ENCODE assay signal across 7 cellular contexts in the genomic region with DNA sequence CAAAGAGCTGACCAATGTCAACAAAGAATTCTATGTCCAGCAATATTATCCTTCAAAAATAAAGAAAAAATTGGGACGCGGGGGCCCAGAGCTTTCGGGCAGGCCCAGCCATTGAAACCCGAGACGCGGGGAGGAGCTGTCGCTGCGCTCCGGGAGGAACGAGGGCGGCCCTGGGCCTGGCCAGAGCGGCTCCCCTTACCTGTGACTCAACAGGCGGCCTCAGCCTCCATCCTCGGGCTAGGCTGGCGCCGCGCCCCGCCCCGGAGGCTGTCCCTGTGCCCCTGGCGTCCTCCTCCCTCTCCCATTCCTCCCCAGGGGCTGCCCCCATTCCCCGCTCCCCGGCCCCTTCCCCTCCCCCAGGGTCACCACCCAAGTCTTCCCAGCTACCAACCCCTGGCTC.
DNase-seq lines count a peak whose midpoint lies in the region; ATAC-seq and TF ChIP-seq lines count a peak whose summit lies in the region.
"Not testable (repeated sequence)": the region's sequence is repeated elsewhere in the genome, so short reads cannot be mapped to it uniquely, and the experiment has no call there.

No MANE protein-coding gene starts in this region.

- H3K27ac ChIP-seq in RWPE2 (ENCODE audit: poor library complexity, severe bottlenecking); body of pancreas; naive thymus-derived CD4-positive, alpha-beta T cell (ENCODE audit: low read depth, low read length): not testable (repeated sequence)

- H3K4me3 ChIP-seq in RWPE2 (ENCODE audit: severe bottlenecking); body of pancreas; naive thymus-derived CD4-positive, alpha-beta T cell (ENCODE audit: low read length): not testable (repeated sequence)

- not testable (repeated sequence) for H3K9me3 ChIP-seq in RWPE2 (ENCODE audit: severe bottlenecking); body of pancreas; naive thymus-derived CD4-positive, alpha-beta T cell (ENCODE audit: control insufficient read depth in 2 of 3, low read length in 3 of 3)

- not testable (repeated sequence) for H3K27me3 Mint-ChIP-seq in naive thymus-derived CD4-positive, alpha-beta T cell

- not testable (repeated sequence) for H3K4me1 Mint-ChIP-seq in naive thymus-derived CD4-positive, alpha-beta T cell

- WGBS in body of pancreas, 2 donors: 82 to 87% methylated on average over 11 to 12 of the region's 22 CpGs

- TF ChIP-seq POLR2A in body of pancreas (IDR thresholded peaks at IDR 0.05): not testable (repeated sequence)

- not testable (repeated sequence) for H3K36me3 Mint-ChIP-seq in naive thymus-derived CD4-positive, alpha-beta T cell

- H3K4me3 Mint-ChIP-seq in naive thymus-derived CD4-positive, alpha-beta T cell: not testable (repeated sequence)

- ATAC-seq in GM18867 (IDR thresholded peaks at IDR 0.05; ENCODE audit: unreplicated experiment) (peak; percentile 80), GM21423 (IDR thresholded peaks at IDR 0.05; ENCODE audit: unreplicated experiment) (peak; percentile 94), HG02678 (IDR thresholded peaks at IDR 0.05; ENCODE audit: unreplicated experiment) (peak; percentile 86), HG03280 (IDR thresholded peaks at IDR 0.05; ENCODE audit: unreplicated experiment) (peak; percentile 77), RWPE2 (ENCODE audit: low read depth) (peak; percentile 100), body of pancreas (peak; percentile 100)
- ATAC-seq in naive thymus-derived CD4-positive, alpha-beta T cell: peak; percentile 61

- peaks cover 2 to 15% (median 5%) of the 10 kb centered on the region in 11 donors for H3K9me3 Mint-ChIP-seq in naive thymus-derived CD4-positive, alpha-beta T cell

- not testable (repeated sequence) for H3K27ac Mint-ChIP-seq in naive thymus-derived CD4-positive, alpha-beta T cell

- not testable (repeated sequence) for H3K4me1 ChIP-seq in RWPE2 (ENCODE audit: insufficient read depth, poor library complexity, severe bottlenecking); body of pancreas; naive thymus-derived CD4-positive, alpha-beta T cell (ENCODE audit: control insufficient read depth in 2 of 2, insufficient read depth in 2 of 2, low read length in 2 of 2)

- CTCF ChIA-PET in naive thymus-derived CD4-positive, alpha-beta T cell (lab: Charles Lee): interaction anchor here (1.2 kb wide), 1 partner anchor 183 kb away, joined by 5 read pairs; no protein-coding TSS in a partner anchor

- intact Hi-C loops in body of pancreas (cut with DNase I): loop anchor here (5.0 kb wide), 1 partner anchor 181 kb away; no protein-coding TSS in a partner anchor
- intact Hi-C loops in naive thymus-derived CD4-positive, alpha-beta T cell (cut with micrococcal nuclease): not testable (repeated sequence)

- H3K36me3 ChIP-seq in RWPE2 (ENCODE audit: low read depth); body of pancreas (replicated peaks in 1 of 2; ENCODE audit: insufficient read depth in 1 of 2, low read depth in 2 of 2); naive thymus-derived CD4-positive, alpha-beta T cell (ENCODE audit: control insufficient read depth in 2 of 3, insufficient read depth in 3 of 3, low read length in 3 of 3): not testable (repeated sequence)

- POLR2A ChIA-PET in naive thymus-derived CD4-positive, alpha-beta T cell (lab: Charles Lee): not testable (repeated sequence)

- not testable (repeated sequence) for TF ChIP-seq CTCF in RWPE2 (IDR thresholded peaks at IDR 0.05; ENCODE audit: poor library complexity, severe bottlenecking); body of pancreas (IDR thresholded peaks at IDR 0.05)

- DNase-seq in RWPE2 (ENCODE audit: low spot score); body of pancreas; naive thymus-derived CD4-positive, alpha-beta T cell: not testable (repeated sequence)

- H3K27me3 ChIP-seq in RWPE2 (ENCODE audit: insufficient read depth, poor library complexity, severe bottlenecking); body of pancreas; naive thymus-derived CD4-positive, alpha-beta T cell (ENCODE audit: control insufficient read depth in 2 of 2, insufficient read depth in 2 of 2, low read length in 2 of 2): not testable (repeated sequence)
